In the genomic region with DNA sequence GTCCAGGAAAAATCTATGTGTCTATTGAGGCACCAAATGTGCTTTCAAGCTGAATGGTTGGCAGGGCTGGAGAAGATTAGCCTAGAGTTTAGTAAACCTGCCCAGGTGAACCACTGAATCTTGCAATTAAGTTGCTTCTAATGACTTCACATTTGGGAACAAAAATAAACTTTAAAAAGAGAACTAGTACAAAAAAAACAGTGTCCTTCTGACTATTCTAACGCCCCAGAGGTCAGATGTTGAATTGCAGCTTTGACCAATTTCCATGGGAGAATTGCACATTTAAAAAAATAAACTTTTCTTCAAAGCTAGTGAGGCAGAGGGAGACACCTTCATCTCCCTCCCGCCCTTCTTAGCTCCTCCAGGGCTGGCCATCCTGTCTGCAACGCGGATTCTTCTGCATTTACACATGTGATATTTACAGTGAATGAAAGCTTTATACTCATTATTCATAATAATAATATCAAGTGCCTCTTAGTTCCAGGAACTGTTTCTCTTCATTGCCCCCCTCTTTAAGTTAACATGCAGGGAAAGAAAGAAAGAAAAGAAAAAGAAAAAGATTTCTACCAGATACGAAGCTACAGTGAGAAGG, we compare ENCODE assay signal across 15 cellular contexts.
DNase-seq lines count a peak whose midpoint lies in the region; ATAC-seq, FAIRE-seq and TF ChIP-seq lines count a peak whose summit lies in the region.
"Had no signal": no experiment of that assay in that cellular context is flagged by ENCODE, and none has a peak within 500 bp of the region (broad histone marks: within the 10 kb centered on the region; RNA-seq: fewer than 3 reads in every experiment).

No MANE protein-coding gene starts in this region.

- H3K27ac ChIP-seq in right atrium auricular region (no peak overlapping the region), adrenal gland (no peak overlapping the region), keratinocyte (ENCODE audit: control insufficient read depth, insufficient read depth, low read length) (no peak overlapping the region), uterus (no peak overlapping the region)
- H3K27ac ChIP-seq: BLaER1 treated with 17β-estradiol and CSF1 and Interleukin-3, amounts not matched to agents 10 nM and 100 nM; stomach had no signal

- no peak for FAIRE-seq in keratinocyte (lab: Jason Lieb, UNC)
- FAIRE-seq: endothelial cell of umbilical vein, RCC 7860 had no signal

- H3K9me1 ChIP-seq in keratinocyte (ENCODE audit: control insufficient read depth, extremely low read depth, insufficient read depth, low read length) = no peaks in the 10 kb centered on the region

- ATAC-seq in Right ventricle myocardium inferior = no peak
- no peak for ATAC-seq in HG03378 (IDR thresholded peaks at IDR 0.05; ENCODE audit: unreplicated experiment)
- ATAC-seq: activated naive CD4-positive, alpha-beta T cell treated with anti-CD3 and anti-CD28 coated beads, Interleukin-2, amount 50 U/mL, for 72 hours had no signal

- H3K9ac ChIP-seq in keratinocyte (ENCODE audit: control insufficient read depth, extremely low read depth, insufficient read depth, low read length) = no peak overlapping the region
- H3K9ac ChIP-seq: BLaER1 treated with 17β-estradiol and CSF1 and Interleukin-3, amounts not matched to agents 10 nM and 100 nM had no signal

- TF ChIP-seq CTCF in right atrium auricular region (IDR thresholded peaks at IDR 0.05) (peak; percentile 16 to 59), adrenal gland (IDR thresholded peaks at IDR 0.05) (peak; percentile 24 to 51 (median 38)), keratinocyte (optimal IDR thresholded peaks at IDR 0.05 in 1 of 3, IDR thresholded peaks at IDR 0.05 in 1 of 3, conservative IDR thresholded peaks at IDR 0.05 in 1 of 3; ENCODE audit: extremely low read depth in 1 of 3, insufficient read depth in 2 of 3, low read length in 3 of 3) (peak in 2 of 3 experiments; percentile 19 to 34), uterus (IDR thresholded peaks at IDR 0.05) (peak; percentile 9 to 51 (median 22))

- H3K27me3 ChIP-seq in right atrium auricular region (no peaks in the 10 kb centered on the region), adrenal gland (peaks cover 3% of the 10 kb centered on the region), keratinocyte (ENCODE audit: control insufficient read depth, extremely low read depth, insufficient read depth, low read length) (no peaks in the 10 kb centered on the region), uterus (no peaks in the 10 kb centered on the region)
- H3K27me3 ChIP-seq: BLaER1 treated with 17β-estradiol and CSF1 and Interleukin-3, amounts not matched to agents 10 nM and 100 nM; stomach had no signal

- dilution Hi-C loops in keratinocyte (cut with MboI; ENCODE audit: extremely low pct_ligation_motif_present, low sequenced_read_pairs) = no loop called here

- H3K4me1 ChIP-seq in right atrium auricular region (no peaks in the 10 kb centered on the region), adrenal gland (replicated peaks in 1 of 2) (no peaks in the 10 kb centered on the region), keratinocyte (ENCODE audit: control insufficient read depth, extremely low read depth, insufficient read depth, low read length) (no peaks in the 10 kb centered on the region), uterus (no peaks in the 10 kb centered on the region)
- H3K4me1 ChIP-seq: stomach had no signal

- no peak overlapping the region for H2AFZ ChIP-seq in keratinocyte (ENCODE audit: control insufficient read depth, low read length)

- no peaks in the 10 kb centered on the region for H3K9me3 ChIP-seq in right atrium auricular region
- H3K9me3 ChIP-seq in adrenal gland (replicated peaks in 1 of 3) = no peaks in the 10 kb centered on the region
- peaks cover 13% of the 10 kb centered on the region for H3K9me3 ChIP-seq in keratinocyte (ENCODE audit: control insufficient read depth, low read depth, low read length)
- H3K9me3 ChIP-seq in uterus = no peaks in the 10 kb centered on the region
- H3K9me3 ChIP-seq: stomach had no signal

- H3K4me3 ChIP-seq in right atrium auricular region (no peak overlapping the region), adrenal gland (no peak overlapping the region), keratinocyte (ENCODE audit: control insufficient read depth in 2 of 3, extremely low read depth in 1 of 3, insufficient read depth in 2 of 3, low read depth in 1 of 3, low read length in 3 of 3) (no peak overlapping the region), uterus (no peak overlapping the region)
- H3K4me3 ChIP-seq: BLaER1 treated with 17β-estradiol and CSF1 and Interleukin-3, amounts not matched to agents 10 nM and 100 nM; stomach had no signal

- H3K36me3 ChIP-seq in right atrium auricular region (no peaks in the 10 kb centered on the region), adrenal gland (replicated peaks in 1 of 2) (no peaks in the 10 kb centered on the region), keratinocyte (ENCODE audit: control insufficient read depth in 2 of 2, extremely low read depth in 1 of 2, insufficient read depth in 2 of 2, low read length in 2 of 2) (no peaks in the 10 kb centered on the region), uterus (no peaks in the 10 kb centered on the region)
- H3K36me3 ChIP-seq: BLaER1 treated with 17β-estradiol and CSF1 and Interleukin-3, amounts not matched to agents 10 nM and 100 nM; stomach had no signal

- H3K79me2 ChIP-seq in keratinocyte (ENCODE audit: control insufficient read depth, insufficient read depth, low read length) = no peaks in the 10 kb centered on the region

- intact Hi-C loops in Right ventricle myocardium inferior (cut with DNase I) = no loop called here
- intact Hi-C loops in adrenal gland (cut with DNase I) = no loop called here
- intact Hi-C loops in uterus (cut with DNase I; ENCODE audit: low total_unique reads) = no loop called here

- no peak overlapping the region for H3K4me2 ChIP-seq in keratinocyte (ENCODE audit: control insufficient read depth, extremely low read depth, insufficient read depth, low read depth, low read length)
- H3K4me2 ChIP-seq: BLaER1 treated with 17β-estradiol and CSF1 and Interleukin-3, amounts not matched to agents 10 nM and 100 nM had no signal

- DNase-seq in right atrium auricular region (ENCODE audit: low spot score) = no peak
- DNase-seq in Right ventricle myocardium inferior (ENCODE audit: missing footprints) = no peak
- no peak for DNase-seq in adrenal gland
- no peak for DNase-seq in keratinocyte (ENCODE audit: low read depth, low spot score)
- DNase-seq in uterus = no peak
- DNase-seq in stimulated activated CD4-positive, alpha-beta T cell treated with anti-CD3 and anti-CD28 coated beads, Interleukin-2, amount 100 ng/mL, for 24 hours = no peak
- no peak for DNase-seq in activated CD4-positive, alpha-beta T cell treated with anti-CD3 and anti-CD28 coated beads for 48 hours
- DNase-seq: activated CD4-positive, alpha-beta T cell treated with anti-CD3 and anti-CD28 coated beads, Interleukin-2, amount 10 ng/mL, durations not matched to agents 24 days and 14 days; NCI-H1105; stomach had no signal

- TF ChIP-seq POLR2A in adrenal gland (IDR thresholded peaks at IDR 0.05) = no peak
- TF ChIP-seq POLR2A in uterus (IDR thresholded peaks at IDR 0.05) = no peak

- H4K20me1 ChIP-seq in keratinocyte (ENCODE audit: control insufficient read depth, extremely low read depth, insufficient read depth, low read length) = no peaks in the 10 kb centered on the region
- H4K20me1 ChIP-seq: BLaER1 treated with 17β-estradiol and CSF1 and Interleukin-3, amounts not matched to agents 10 nM and 100 nM had no signal

- 29 to 33% (median 32%) methylated on average over 5 of the region's 5 CpGs for WGBS in adrenal gland, 4 donors
